Comparison of ENCODE assay signal across 7 cellular contexts in the genomic region with DNA sequence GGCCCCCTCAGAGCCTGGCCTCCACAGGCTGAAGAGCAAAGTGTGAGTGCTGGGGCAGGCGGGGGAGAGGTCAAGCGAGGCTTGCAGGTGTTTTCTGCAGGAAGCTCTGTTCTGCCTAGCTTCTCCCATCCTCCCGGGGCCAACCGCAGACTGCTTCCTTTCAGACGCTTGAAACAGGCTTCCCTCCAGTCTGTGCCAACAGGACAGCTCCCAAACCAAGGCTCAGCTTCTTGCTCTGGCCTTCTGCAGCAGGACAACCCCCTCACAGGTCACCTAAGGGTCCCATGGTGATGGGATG.
A peak's percentile ranks its signal among the peaks of the same experiment; 100 is the strongest.
DNase-seq lines count a peak whose midpoint lies in the region; ATAC-seq and TF ChIP-seq lines count a peak whose summit lies in the region.
"Not testable (repeated sequence)": the region's sequence is repeated elsewhere in the genome, so short reads cannot be mapped to it uniquely, and the experiment has no call there.

No MANE protein-coding gene starts in this region.

- TF ChIP-seq POLR2A in NB4 (IDR thresholded peaks at IDR 0.05; ENCODE audit: extremely low read depth, insufficient read length) = not testable (repeated sequence)

- H3K27me3 Mint-ChIP-seq in activated naive CD4-positive, alpha-beta T cell treated with anti-CD3 and anti-CD28 coated beads, Interleukin-2, amount 10 ng/mL, durations not matched to agents 7 days and 5 days = not testable (repeated sequence)

- H3K27ac Mint-ChIP-seq in activated naive CD4-positive, alpha-beta T cell treated with anti-CD3 and anti-CD28 coated beads, Interleukin-2, amount 10 ng/mL, durations not matched to agents 7 days and 5 days = not testable (repeated sequence)

- peaks cover 35% of the 10 kb centered on the region for H3K36me3 Mint-ChIP-seq in activated naive CD4-positive, alpha-beta T cell treated with anti-CD3 and anti-CD28 coated beads, Interleukin-2, amount 10 ng/mL, durations not matched to agents 7 days and 5 days

- not testable (repeated sequence) for H3K4me3 Mint-ChIP-seq in activated naive CD4-positive, alpha-beta T cell treated with anti-CD3 and anti-CD28 coated beads, Interleukin-2, amount 10 ng/mL, durations not matched to agents 7 days and 5 days

- peaks cover 24% of the 10 kb centered on the region for H3K4me1 Mint-ChIP-seq in activated naive CD4-positive, alpha-beta T cell treated with anti-CD3 and anti-CD28 coated beads, Interleukin-2, amount 10 ng/mL, durations not matched to agents 7 days and 5 days

- intact Hi-C loops in sciatic nerve (cut with DNase I) = not testable (repeated sequence)

- TF ChIP-seq CTCF in NB4 (IDR thresholded peaks at IDR 0.05; ENCODE audit: low read depth, low read length) = not testable (repeated sequence)

- CTCF ChIA-PET in activated naive CD4-positive, alpha-beta T cell treated with anti-CD3 and anti-CD28 coated beads, Interleukin-2, amount 10 ng/mL, durations not matched to agents 7 days and 5 days (lab: Charles Lee) = interaction anchor here (0.7 kb wide), 1 partner anchor 142 kb away, joined by 3 read pairs; no protein-coding TSS in a partner anchor

- H3K9me3 Mint-ChIP-seq in activated naive CD4-positive, alpha-beta T cell treated with anti-CD3 and anti-CD28 coated beads, Interleukin-2, amount 10 ng/mL, durations not matched to agents 7 days and 5 days = not testable (repeated sequence)

- DNase-seq in GDM1 (lab: John Stamatoyannopoulos, UW) = peak; percentile 38
- peak; percentile 72 for DNase-seq in NB4 (ENCODE audit: low read depth)
- DNase-seq in UCSD-AML1 (lab: John Stamatoyannopoulos, UW; ENCODE audit: unreplicated experiment) = peak; percentile 68
- DNase-seq in activated naive CD4-positive, alpha-beta T cell treated with anti-CD3 and anti-CD28 coated beads, Interleukin-2, amount 10 ng/mL, durations not matched to agents 7 days and 5 days = peak; percentile 43
- DNase-seq in sciatic nerve (ENCODE audit: low spot score) = peak; percentile 33

- ATAC-seq in GM21390 (IDR thresholded peaks at IDR 0.05; ENCODE audit: unreplicated experiment) (peak; percentile 51), HG03108 (IDR thresholded peaks at IDR 0.05; ENCODE audit: unreplicated experiment) (peak; percentile 77)
- ATAC-seq in sciatic nerve = not testable (repeated sequence)

- H3K4me3 ChIP-seq in NB4 (ENCODE audit: low read depth, low read length) = not testable (repeated sequence)
